In the genomic region with DNA sequence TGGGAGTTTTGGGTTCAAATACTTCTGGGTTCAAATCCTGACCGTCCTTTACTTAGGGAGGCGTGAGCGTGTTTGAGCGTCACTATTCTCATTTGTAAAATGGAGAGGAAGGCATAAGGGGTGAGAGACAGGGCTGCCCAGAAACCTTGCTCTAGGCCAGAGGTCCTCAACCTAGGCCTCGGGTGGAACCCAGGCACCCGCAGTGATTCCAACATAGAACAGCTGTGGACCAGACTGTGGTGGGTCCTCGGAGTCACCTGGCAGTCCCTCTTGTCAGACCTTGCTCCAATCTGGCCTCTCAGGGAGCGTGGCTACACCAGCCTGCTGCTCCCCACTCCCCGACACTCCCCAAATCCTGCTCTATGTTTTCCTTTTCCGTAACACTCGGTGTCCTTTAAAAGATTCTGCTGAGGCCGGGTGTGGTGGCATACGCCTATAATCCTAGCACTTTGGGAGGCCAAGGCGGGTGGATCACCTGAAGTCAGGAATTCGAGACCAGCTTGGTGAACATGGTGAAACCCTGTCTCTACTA, we compare ENCODE assay signal across 1 cellular context.
TF ChIP-seq lines count a peak whose summit lies in the region.

No MANE protein-coding gene starts in this region.

TF ChIP-seq in GM23338, 12 proteins besides CTCF, POLR2A, EP300 and RAD21 (continued from another document):
- TF ChIP-seq, protein P1, sequence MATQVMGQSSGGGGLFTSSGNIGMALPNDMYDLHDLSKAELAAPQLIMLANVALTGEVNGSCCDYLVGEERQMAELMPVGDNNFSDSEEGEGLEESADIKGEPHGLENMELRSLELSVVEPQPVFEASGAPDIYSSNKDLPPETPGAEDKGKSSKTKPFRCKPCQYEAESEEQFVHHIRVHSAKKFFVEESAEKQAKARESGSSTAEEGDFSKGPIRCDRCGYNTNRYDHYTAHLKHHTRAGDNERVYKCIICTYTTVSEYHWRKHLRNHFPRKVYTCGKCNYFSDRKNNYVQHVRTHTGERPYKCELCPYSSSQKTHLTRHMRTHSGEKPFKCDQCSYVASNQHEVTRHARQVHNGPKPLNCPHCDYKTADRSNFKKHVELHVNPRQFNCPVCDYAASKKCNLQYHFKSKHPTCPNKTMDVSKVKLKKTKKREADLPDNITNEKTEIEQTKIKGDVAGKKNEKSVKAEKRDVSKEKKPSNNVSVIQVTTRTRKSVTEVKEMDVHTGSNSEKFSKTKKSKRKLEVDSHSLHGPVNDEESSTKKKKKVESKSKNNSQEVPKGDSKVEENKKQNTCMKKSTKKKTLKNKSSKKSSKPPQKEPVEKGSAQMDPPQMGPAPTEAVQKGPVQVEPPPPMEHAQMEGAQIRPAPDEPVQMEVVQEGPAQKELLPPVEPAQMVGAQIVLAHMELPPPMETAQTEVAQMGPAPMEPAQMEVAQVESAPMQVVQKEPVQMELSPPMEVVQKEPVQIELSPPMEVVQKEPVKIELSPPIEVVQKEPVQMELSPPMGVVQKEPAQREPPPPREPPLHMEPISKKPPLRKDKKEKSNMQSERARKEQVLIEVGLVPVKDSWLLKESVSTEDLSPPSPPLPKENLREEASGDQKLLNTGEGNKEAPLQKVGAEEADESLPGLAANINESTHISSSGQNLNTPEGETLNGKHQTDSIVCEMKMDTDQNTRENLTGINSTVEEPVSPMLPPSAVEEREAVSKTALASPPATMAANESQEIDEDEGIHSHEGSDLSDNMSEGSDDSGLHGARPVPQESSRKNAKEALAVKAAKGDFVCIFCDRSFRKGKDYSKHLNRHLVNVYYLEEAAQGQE (IDR thresholded peaks at IDR 0.05; ENCODE audit: unreplicated experiment) = no peak
- TF ChIP-seq EZH2phosphoT487 (IDR thresholded peaks at IDR 0.05; ENCODE audit: unreplicated experiment) = no peak
- TF ChIP-seq, protein P2, sequence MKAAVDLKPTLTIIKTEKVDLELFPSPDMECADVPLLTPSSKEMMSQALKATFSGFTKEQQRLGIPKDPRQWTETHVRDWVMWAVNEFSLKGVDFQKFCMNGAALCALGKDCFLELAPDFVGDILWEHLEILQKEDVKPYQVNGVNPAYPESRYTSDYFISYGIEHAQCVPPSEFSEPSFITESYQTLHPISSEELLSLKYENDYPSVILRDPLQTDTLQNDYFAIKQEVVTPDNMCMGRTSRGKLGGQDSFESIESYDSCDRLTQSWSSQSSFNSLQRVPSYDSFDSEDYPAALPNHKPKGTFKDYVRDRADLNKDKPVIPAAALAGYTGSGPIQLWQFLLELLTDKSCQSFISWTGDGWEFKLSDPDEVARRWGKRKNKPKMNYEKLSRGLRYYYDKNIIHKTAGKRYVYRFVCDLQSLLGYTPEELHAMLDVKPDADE (IDR thresholded peaks at IDR 0.05) = no peak
- TF ChIP-seq POLR2AphosphoS5 (IDR thresholded peaks at IDR 0.05; ENCODE audit: low read depth) = no peak
- TF ChIP-seq ZNF114 (CRISPR knock-in tag; IDR thresholded peaks at IDR 0.05) = no peak
- no peak for TF ChIP-seq NANOG (IDR thresholded peaks at IDR 0.05; ENCODE audit: borderline replicate concordance)
- no peak for TF ChIP-seq EZH2 (IDR thresholded peaks at IDR 0.05; ENCODE audit: low read depth, unreplicated experiment)
- TF ChIP-seq JUNB (IDR thresholded peaks at IDR 0.05; ENCODE audit: unreplicated experiment) = no peak
- TF ChIP-seq ZNF331 (CRISPR knock-in tag; IDR thresholded peaks at IDR 0.05; ENCODE audit: low read depth) = no peak
- no peak for TF ChIP-seq STAT1 (IDR thresholded peaks at IDR 0.05; ENCODE audit: unreplicated experiment)
